Comparison of ENCODE assay signal across 20 cellular contexts in the genomic region with DNA sequence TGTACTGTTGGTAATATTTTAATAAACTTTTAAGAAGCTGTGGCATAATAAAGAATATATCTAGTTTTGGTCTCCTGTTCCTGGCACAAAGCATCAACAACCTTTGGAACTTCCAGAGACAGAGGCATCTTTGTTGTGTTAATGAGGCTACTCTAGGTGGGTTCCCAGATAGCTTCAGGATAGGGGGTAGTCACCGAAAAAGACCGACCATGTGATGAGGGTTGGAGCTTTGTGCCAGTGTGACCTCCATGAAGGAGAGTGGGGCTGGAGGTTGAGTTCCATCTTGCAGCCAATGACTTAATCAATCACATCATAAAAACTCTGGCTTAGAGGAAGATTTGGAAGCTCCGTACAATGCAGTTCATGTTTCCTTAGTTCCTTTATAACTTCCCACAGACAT. TPM values are rescaled to one million over a fixed set of nuclear protein-coding genes. Genes with fewer than 3 reads are reported as not detected.
DNase-seq lines count a peak whose midpoint lies in the region; FAIRE-seq and TF ChIP-seq lines count a peak whose summit lies in the region.
"Had no signal": no experiment of that assay in that cellular context is flagged by ENCODE, and none has a peak within 500 bp of the region (broad histone marks: within the 10 kb centered on the region; RNA-seq: fewer than 3 reads in every experiment).

No MANE protein-coding gene starts in this region.

- no peak overlapping the region for H2AFZ ChIP-seq in Karpas-422 (ENCODE audit: low read length)
- H2AFZ ChIP-seq in H1 (ENCODE audit: low read length): no peak overlapping the region
- H2AFZ ChIP-seq: hepatocyte had no signal

- no peak for TF ChIP-seq RAD21 in H1 (IDR thresholded peaks at IDR 0.05 in 1 of 2, conservative IDR thresholded peaks at IDR 0.05 in 1 of 2; ENCODE audit: low read depth in 2 of 2, low read length in 2 of 2)

- no peak overlapping the region for H4K91ac ChIP-seq in H1 (replicated peaks; ENCODE audit: insufficient read length, low read length)

- H3K79me1 ChIP-seq in H1 (ENCODE audit: low read depth, low read length): peaks cover 3% of the 10 kb centered on the region; the same call in 1 of the 2 replicates
- H3K79me1 ChIP-seq in mesendoderm (ENCODE audit: low read length): peaks cover 11% of the 10 kb centered on the region

- no peak for DNase-seq in GM12891 (ENCODE audit: insufficient read length, low spot score)
- DNase-seq in Karpas-422: peak; percentile 55
- DNase-seq in H1 (ENCODE audit: low read depth in 1 of 2, low spot score in 2 of 2): no peak
- DNase-seq in mesendoderm: peak; percentile 66
- DNase-seq in AG20443 (ENCODE audit: low spot score): no peak
- DNase-seq in DMS53 treated with DMSO at 0.1 percent for 48 hours (lab: John Stamatoyannopoulos, UW; ENCODE audit: unreplicated experiment): no peak
- no peak for DNase-seq in NCI-H2196 (lab: John Stamatoyannopoulos, UW; ENCODE audit: unreplicated experiment)
- no peak for DNase-seq in vagina (ENCODE audit: extremely low spot score in 2 of 2)
- DNase-seq: activated CD8-positive, alpha-beta memory T cell treated with anti-CD3 and anti-CD28 coated beads, Interleukin-2, amount 10 ng/mL, durations not matched to agents 7 days and 5 days; activated T-cell treated with anti-CD3 and anti-CD28 coated beads, Interleukin-2, amount 50 U/mL, for 48 hours; DMS153; esophagus squamous epithelium; kidney; NCI-H146; NCI-H510A; SW 1271; WERI-Rb-1 had no signal

- H3K9me3 ChIP-seq in Karpas-422 (ENCODE audit: low read length) (no peaks in the 10 kb centered on the region), H1 (ENCODE audit: insufficient read depth in 2 of 2, low read depth in 1 of 2, low read length in 1 of 2) (peaks cover 3 to 8% of the 10 kb centered on the region in 2 experiments; a peak in 2 of 4 replicates), vagina (no peaks in the 10 kb centered on the region)
- H3K9me3 ChIP-seq: esophagus squamous epithelium, stomach, tibial nerve had no signal

- H3K27ac ChIP-seq in Karpas-422 (ENCODE audit: low read length) (peak overlapping the region; percentile 80), H1 (ENCODE audit: low read depth, low read length) (no peak overlapping the region), mesendoderm (ENCODE audit: low read depth, low read length) (no peak overlapping the region), vagina (no peak overlapping the region)
- H3K27ac ChIP-seq: esophagus squamous epithelium, hepatocyte, stomach, tibial nerve, WERI-Rb-1 had no signal

- H3K4me1 ChIP-seq in Karpas-422 (ENCODE audit: low read length): peaks cover 69% of the 10 kb centered on the region
- H3K4me1 ChIP-seq in H1 (replicated peaks in 1 of 4; ENCODE audit: control insufficient read depth in 3 of 4, insufficient read depth in 4 of 4, low read length in 3 of 4): peaks cover 0 to 4% (median 0%) of the 10 kb centered on the region in 4 experiments; a peak in 2 of 7 replicates
- H3K4me1 ChIP-seq in mesendoderm (ENCODE audit: control insufficient read depth, low read depth, low read length): no peaks in the 10 kb centered on the region
- no peaks in the 10 kb centered on the region for H3K4me1 ChIP-seq in vagina
- H3K4me1 ChIP-seq: tibial nerve had no signal

- H3K27me3 ChIP-seq in Karpas-422 (ENCODE audit: low read length) (no peaks in the 10 kb centered on the region), H1 (replicated peaks in 1 of 4; ENCODE audit: control insufficient read depth in 3 of 4, extremely low read depth in 1 of 4, insufficient read depth in 3 of 4, low read length in 3 of 4) (no peaks in the 10 kb centered on the region), mesendoderm (ENCODE audit: insufficient read depth, low read length, poor library complexity) (no peaks in the 10 kb centered on the region), vagina (no peaks in the 10 kb centered on the region)
- H3K27me3 ChIP-seq: esophagus squamous epithelium, hepatocyte, stomach, tibial nerve had no signal

- no peak overlapping the region; the same call in 1 of the 2 replicates for H2BK5ac ChIP-seq in H1 (ENCODE audit: low read depth, low read length)
- no peak overlapping the region for H2BK5ac ChIP-seq in mesendoderm (ENCODE audit: low read length)

- no peaks in the 10 kb centered on the region for H3K9me2 ChIP-seq in Karpas-422 (replicated peaks; ENCODE audit: insufficient read depth, low read length)

- TF ChIP-seq EP300 in H1 (IDR thresholded peaks at IDR 0.05; ENCODE audit: borderline replicate concordance in 1 of 2, low read depth in 2 of 2, low read length in 2 of 2): 0 out of 3 replicates have a peak, but pooled peaks of 1 of the 2 experiments have one; percentile 8

- H3K4ac ChIP-seq in H1 (replicated peaks; ENCODE audit: insufficient read length, low read depth, low read length): no peak overlapping the region
- no peak overlapping the region for H3K4ac ChIP-seq in mesendoderm (ENCODE audit: low read depth, low read length)

- H3K23ac ChIP-seq in H1 (ENCODE audit: insufficient read length) (no peak overlapping the region), mesendoderm (ENCODE audit: low read length) (no peak overlapping the region)

- FAIRE-seq in GM12891 (lab: Jason Lieb, UNC): peak; percentile 76
- FAIRE-seq in H1 (lab: Jason Lieb, UNC): peak; percentile 87

- no peak overlapping the region for H3K18ac ChIP-seq in H1 (ENCODE audit: extremely low read depth, low read length)
- no peak overlapping the region for H3K18ac ChIP-seq in mesendoderm (ENCODE audit: low read length)

- H2BK120ac ChIP-seq in H1 (replicated peaks; ENCODE audit: low read depth, low read length): no peak overlapping the region
- no peak overlapping the region for H2BK120ac ChIP-seq in mesendoderm (ENCODE audit: low read depth, low read length)

- no peak overlapping the region for H2BK12ac ChIP-seq in H1 (ENCODE audit: low read depth, low read length)

- H2AK5ac ChIP-seq in H1 (ENCODE audit: low read depth, low read length) (no peak overlapping the region), mesendoderm (ENCODE audit: low read length) (no peak overlapping the region)

- H3K79me2 ChIP-seq in Karpas-422 (ENCODE audit: low read length) (peaks cover 100% of the 10 kb centered on the region), H1 (ENCODE audit: control insufficient read depth in 1 of 2, insufficient read depth in 2 of 2, low read length in 2 of 2) (peaks cover 17 to 100% of the 10 kb centered on the region in 2 experiments), mesendoderm (ENCODE audit: control insufficient read depth, insufficient read depth, low read length) (peaks cover 75% of the 10 kb centered on the region)

- H3K9ac ChIP-seq in Karpas-422 (ENCODE audit: low read length) (peak overlapping the region; percentile 26; the same call in 1 of the 2 replicates), H1 (replicated peaks in 1 of 4; ENCODE audit: extremely low read depth in 1 of 4, low read depth in 3 of 4, low read length in 3 of 4) (no peak overlapping the region), mesendoderm (ENCODE audit: low read length) (no peak overlapping the region)

- no peak overlapping the region for H2BK20ac ChIP-seq in H1 (ENCODE audit: low read length)

- H3K23me2 ChIP-seq in H1 (ENCODE audit: low read depth, low read length): no peaks in the 10 kb centered on the region

- H3K4me2 ChIP-seq in Karpas-422 (ENCODE audit: low read depth, low read length, poor library complexity, severe bottlenecking) (peak overlapping the region; percentile 50), H1 (ENCODE audit: insufficient read depth in 1 of 2, low read depth in 2 of 2, low read length in 2 of 2) (peak overlapping the region; percentile 30 to 37; a peak in 3 of 4 replicates), mesendoderm (ENCODE audit: low read length) (no peak overlapping the region)
- H3K4me2 ChIP-seq: hepatocyte had no signal

- H3K36me3 ChIP-seq in Karpas-422 (ENCODE audit: insufficient read depth, low read length) (peaks cover 22% of the 10 kb centered on the region), H1 (ENCODE audit: control insufficient read depth in 2 of 4, insufficient read depth in 4 of 4, low read length in 3 of 4) (peaks cover 0 to 24% (median 13%) of the 10 kb centered on the region in 4 experiments; a peak in 5 of 8 replicates), mesendoderm (ENCODE audit: control insufficient read depth, insufficient read depth, low read length) (no peaks in the 10 kb centered on the region), vagina (no peaks in the 10 kb centered on the region)
- H3K36me3 ChIP-seq: esophagus squamous epithelium, stomach, tibial nerve had no signal

- 49% methylated on average over 3 of the region's 3 CpGs; no CpG with 5 or more reads in 1 of the 2 experiments for WGBS in H1 (ENCODE audit: extremely low coverage in 1 of 2, insufficient coverage in 1 of 2, insufficient read length in 1 of 2, insufficient replicate concordance in 2 of 2, low coverage in 1 of 2, low lambda C conversion rate in 2 of 2, missing lambda C conversion rate in 1 of 2), 2 experiments
- WGBS in mesendoderm (ENCODE audit: extremely low coverage, insufficient coverage, low lambda C conversion rate): no CpG with 5 or more reads among the region's 3 CpGs

- H4K8ac ChIP-seq in H1 (ENCODE audit: extremely low read depth, insufficient read depth, low read length) (no peak overlapping the region), mesendoderm (ENCODE audit: low read depth, low read length) (no peak overlapping the region)

- intact Hi-C loops in vagina (cut with DNase I): no loop called here

- H3K14ac ChIP-seq in H1 (ENCODE audit: insufficient read length): no peak overlapping the region

- TF ChIP-seq POLR2A in GM12891 (IDR thresholded peaks at IDR 0.05; ENCODE audit: low read depth, low read length): no peak
- TF ChIP-seq POLR2A in H1 (IDR thresholded peaks at IDR 0.05; ENCODE audit: control extremely low read depth in 1 of 2, low read depth in 2 of 2, low read length in 2 of 2): peak in 1 of 2 experiments; percentile 46; a peak in 2 of 3 replicates
- no peak for TF ChIP-seq POLR2A in vagina (IDR thresholded peaks at IDR 0.05)

- peak overlapping the region; percentile 32; the same call in 1 of the 2 replicates for H3K4me3 ChIP-seq in Karpas-422 (ENCODE audit: low read length)
- H3K4me3 ChIP-seq in H1 (ENCODE audit: extremely low read depth in 1 of 4, insufficient read depth in 2 of 4, low read depth in 3 of 4, low read length in 4 of 4): peak overlapping the region in 1 of 4 experiments; percentile 40; a peak in 2 of 8 replicates
- H3K4me3 ChIP-seq in mesendoderm (ENCODE audit: low read length): no peak overlapping the region
- H3K4me3 ChIP-seq in vagina: no peak overlapping the region
- H3K4me3 ChIP-seq: esophagus squamous epithelium, hepatocyte, stomach, tibial nerve had no signal

- POLR2A ChIA-PET in H1 (lab: Charles Lee; ENCODE audit: partially characterized antibody): interaction anchor here (0.7 to 10.3 kb wide), 3 partner anchors 10 to 19 kb away, joined by 3 to 96 read pairs (median 3); a partner anchor contains a TSS

- H2BK15ac ChIP-seq in H1 (ENCODE audit: low read length) (no peak overlapping the region), mesendoderm (replicated peaks; ENCODE audit: low read depth) (no peak overlapping the region)

- H4K20me1 ChIP-seq in Karpas-422 (ENCODE audit: insufficient read depth, low read depth, low read length): peaks cover 35% of the 10 kb centered on the region
- H4K20me1 ChIP-seq in H1 (replicated peaks in 1 of 2; ENCODE audit: control insufficient read depth in 1 of 2, insufficient read depth in 2 of 2, low read length in 2 of 2): peaks cover 6 to 10% of the 10 kb centered on the region in 2 experiments

- TF ChIP-seq CTCF in H1 (IDR thresholded peaks at IDR 0.05; ENCODE audit: control extremely low read depth in 1 of 3, insufficient read depth in 1 of 3, low read depth in 1 of 3, low read length in 3 of 3): no peak
- no peak for TF ChIP-seq CTCF in vagina (IDR thresholded peaks at IDR 0.05)

- CTCF ChIA-PET in H1 (lab: Charles Lee; ENCODE audit: partially characterized antibody): interaction anchor here (0.8 to 2.2 kb wide), 4 partner anchors 8 to 16 kb away, joined by 3 to 7 read pairs (median 5); a partner anchor contains a TSS

- H4K5ac ChIP-seq in H1 (ENCODE audit: insufficient read length, low read depth, low read length): no peak overlapping the region
- no peak overlapping the region for H4K5ac ChIP-seq in mesendoderm (ENCODE audit: low read length)

- no peak overlapping the region for H3K56ac ChIP-seq in H1 (replicated peaks; ENCODE audit: insufficient read length, low read depth, low read length)
- no peak overlapping the region for H3K56ac ChIP-seq in mesendoderm (ENCODE audit: low read length)

RNA-seq across cellular contexts. Expression of a gene that starts 9.9 kb away (rescaled TPM):
- 16.6 TPM for polyA plus RNA-seq in GM12891 (2012; ENCODE audit: low read depth, missing spikeins)
- 34.1 and 44.9 TPM in 2 replicates for total RNA-seq in Karpas-422 (2014; rRNA removed; shearing (Covaris generic); ENCODE audit: low replicate concordance)
- total RNA-seq in H1 (2021; fragmentation: NEBNext Ultra II Directional; extraction: Animal tissue kit (Norgen Biotek cat#: 25700)): 98.4 and 104 TPM in 2 replicates
- 15.6 and 24.5 TPM in 2 replicates for polyA plus RNA-seq in H1 (2011; rRNA removed)
- polyA plus RNA-seq in H1 (2011; cell fraction: cytosol; rRNA removed): 30.2 TPM
- polyA plus RNA-seq in H1 (2011; cell fraction: nucleus; rRNA removed): 17.9 TPM
- 40.1 to 85.5 TPM (median 49.6 TPM) in 4 replicates for polyA plus RNA-seq in H1 (2012, experiment 1 of 2)
- 4.1 TPM for polyA plus RNA-seq in H1 (2012, experiment 2 of 2)
- 44.6 TPM for polyA plus RNA-seq in H1 (2013, experiment 1 of 2)
- polyA plus RNA-seq in H1 (2013, experiment 2 of 2): 43.8 TPM
- 36.1 and 42.1 TPM in 2 replicates for polyA minus RNA-seq in H1 (2011; rRNA and poly(A)+ RNA removed)
- 39.9 TPM for polyA minus RNA-seq in H1 (2011; cell fraction: cytosol; rRNA and poly(A)+ RNA removed)
- 36.2 TPM for polyA minus RNA-seq in H1 (2011; cell fraction: nucleus; rRNA and poly(A)+ RNA removed)
- polyA plus RNA-seq in mesendoderm (2013, experiment 1 of 2): 50.7 TPM
- 51.0 TPM for polyA plus RNA-seq in mesendoderm (2013, experiment 2 of 2)
- total RNA-seq in vagina: 3.7 TPM

RNA-seq across cellular contexts. Expression of a gene that starts 10.5 kb away (rescaled TPM):
- polyA plus RNA-seq in GM12891 (2012; ENCODE audit: low read depth, missing spikeins): 151 TPM
- total RNA-seq in Karpas-422 (2014; rRNA removed; shearing (Covaris generic); ENCODE audit: low replicate concordance): 81.8 and 155 TPM in 2 replicates
- 487 and 512 TPM in 2 replicates for total RNA-seq in H1 (2021; fragmentation: NEBNext Ultra II Directional; extraction: Animal tissue kit (Norgen Biotek cat#: 25700))
- 267 and 456 TPM in 2 replicates for polyA plus RNA-seq in H1 (2011; rRNA removed)
- polyA plus RNA-seq in H1 (2011; cell fraction: cytosol; rRNA removed): 348 TPM
- polyA plus RNA-seq in H1 (2011; cell fraction: nucleus; rRNA removed): 152 TPM
- polyA plus RNA-seq in H1 (2012, experiment 1 of 2): 291 to 529 TPM (median 333 TPM) in 4 replicates
- polyA plus RNA-seq in H1 (2012, experiment 2 of 2): 47.0 TPM
- polyA plus RNA-seq in H1 (2013, experiment 1 of 2): 307 TPM
- polyA plus RNA-seq in H1 (2013, experiment 2 of 2): 308 TPM
- 219 and 256 TPM in 2 replicates for polyA minus RNA-seq in H1 (2011; rRNA and poly(A)+ RNA removed)
- 110 TPM for polyA minus RNA-seq in H1 (2011; cell fraction: cytosol; rRNA and poly(A)+ RNA removed)
- 170 TPM for polyA minus RNA-seq in H1 (2011; cell fraction: nucleus; rRNA and poly(A)+ RNA removed)
- 439 TPM for polyA plus RNA-seq in mesendoderm (2013, experiment 1 of 2)
- polyA plus RNA-seq in mesendoderm (2013, experiment 2 of 2): 436 TPM
- 30.4 TPM for total RNA-seq in vagina

RNA-seq across cellular contexts. Expression of a gene that starts 38.2 kb away (rescaled TPM):
- 4.9 TPM for polyA plus RNA-seq in GM12891 (2012; ENCODE audit: low read depth, missing spikeins)
- total RNA-seq in Karpas-422 (2014; rRNA removed; shearing (Covaris generic); ENCODE audit: low replicate concordance): 13.3 and 42.2 TPM in 2 replicates
- 10.9 and 13.3 TPM in 2 replicates for total RNA-seq in H1 (2021; fragmentation: NEBNext Ultra II Directional; extraction: Animal tissue kit (Norgen Biotek cat#: 25700))
- 8.0 and 11.3 TPM in 2 replicates for polyA plus RNA-seq in H1 (2011; rRNA removed)
- polyA plus RNA-seq in H1 (2011; cell fraction: cytosol; rRNA removed): 7.1 TPM
- 3.1 TPM for polyA plus RNA-seq in H1 (2011; cell fraction: nucleus; rRNA removed)
- 6.2 to 8.8 TPM (median 6.9 TPM) in 4 replicates for polyA plus RNA-seq in H1 (2012, experiment 1 of 2)
- polyA plus RNA-seq in H1 (2012, experiment 2 of 2): 0.52 TPM
- 8.8 TPM for polyA plus RNA-seq in H1 (2013, experiment 1 of 2)
- 7.5 TPM for polyA plus RNA-seq in H1 (2013, experiment 2 of 2)
- 16.8 and 22.0 TPM in 2 replicates for polyA minus RNA-seq in H1 (2011; rRNA and poly(A)+ RNA removed)
- polyA minus RNA-seq in H1 (2011; cell fraction: cytosol; rRNA and poly(A)+ RNA removed): 6.9 TPM
- polyA minus RNA-seq in H1 (2011; cell fraction: nucleus; rRNA and poly(A)+ RNA removed): 20.9 TPM
- polyA plus RNA-seq in mesendoderm (2013, experiment 1 of 2): 5.0 TPM
- 4.3 TPM for polyA plus RNA-seq in mesendoderm (2013, experiment 2 of 2)
- 6.6 TPM for total RNA-seq in vagina

RNA-seq across cellular contexts. Expression of a gene that starts 41.9 kb away (rescaled TPM):
- 61.0 TPM for polyA plus RNA-seq in GM12891 (2012; ENCODE audit: low read depth, missing spikeins)
- total RNA-seq in Karpas-422 (2014; rRNA removed; shearing (Covaris generic); ENCODE audit: low replicate concordance): 78.1 and 82.4 TPM in 2 replicates
- total RNA-seq in H1 (2021; fragmentation: NEBNext Ultra II Directional; extraction: Animal tissue kit (Norgen Biotek cat#: 25700)): 139 and 144 TPM in 2 replicates
- 24.4 and 37.7 TPM in 2 replicates for polyA plus RNA-seq in H1 (2011; rRNA removed)
- 53.7 TPM for polyA plus RNA-seq in H1 (2011; cell fraction: cytosol; rRNA removed)
- polyA plus RNA-seq in H1 (2011; cell fraction: nucleus; rRNA removed): 57.6 TPM
- polyA plus RNA-seq in H1 (2012, experiment 1 of 2): 91.0 to 130 TPM (median 95.4 TPM) in 4 replicates
- 6.4 TPM for polyA plus RNA-seq in H1 (2012, experiment 2 of 2)
- 219 TPM for polyA plus RNA-seq in H1 (2013, experiment 1 of 2)
- 212 TPM for polyA plus RNA-seq in H1 (2013, experiment 2 of 2)
- polyA minus RNA-seq in H1 (2011; rRNA and poly(A)+ RNA removed): 157 and 257 TPM in 2 replicates
- 106 TPM for polyA minus RNA-seq in H1 (2011; cell fraction: cytosol; rRNA and poly(A)+ RNA removed)
- 109 TPM for polyA minus RNA-seq in H1 (2011; cell fraction: nucleus; rRNA and poly(A)+ RNA removed)
- 234 TPM for polyA plus RNA-seq in mesendoderm (2013, experiment 1 of 2)
- 243 TPM for polyA plus RNA-seq in mesendoderm (2013, experiment 2 of 2)
- total RNA-seq in vagina: 57.5 TPM

Comparison
In these comparisons a context has a peak if more than half of its experiments do, and no peak if none do; other contexts are left out.
1. DNase-seq: peak in Karpas-422 (single experiment) and mesendoderm (single experiment); none in GM12891 (single experiment), H1 (0 of 2), AG20443 (single experiment), DMS53 treated with DMSO at 0.1 percent for 48 hours (single experiment), NCI-H2196 (single experiment) and vagina (0 of 2).